In genomic region chr14:35355981-35356839, GRCh38 we compare ENCODE assay signal across 9 cellular contexts. TPM values are rescaled to one million over a fixed set of nuclear protein-coding genes. Genes with fewer than 3 reads are reported as not detected.
DNase-seq lines count a peak whose midpoint lies in the region; ATAC-seq and TF ChIP-seq lines count a peak whose summit lies in the region.
"Had no signal": no experiment of that assay in that cellular context is flagged by ENCODE, and none has a peak within 500 bp of the region (broad histone marks: within the 10 kb centered on the region; RNA-seq: fewer than 3 reads in every experiment).

No MANE protein-coding gene starts in this region.

- H3K9ac ChIP-seq in mucosa of rectum (ENCODE audit: low read depth in 1 of 2, low read length in 2 of 2), result peak overlapping the region; percentile 5 to 64

- no peaks in the 10 kb centered on the region for H3K9me3 Mint-ChIP-seq in activated naive CD4-positive, alpha-beta T cell treated with anti-CD3 and anti-CD28 coated beads, Interleukin-2, amount 50 U/mL, for 72 hours

- H3K9me3 ChIP-seq in mucosa of rectum (ENCODE audit: control insufficient read depth in 2 of 2, low read length in 2 of 2), result no peaks in the 10 kb centered on the region

- peaks cover 5 to 18% of the 10 kb centered on the region in 2 donors for H3K4me1 ChIP-seq in mucosa of rectum (ENCODE audit: control insufficient read depth in 2 of 2, insufficient read depth in 2 of 2, low read length in 2 of 2)

- peak; percentile 51 for ATAC-seq in HG02885 (IDR thresholded peaks at IDR 0.05; ENCODE audit: poor library complexity, unreplicated experiment)
- peak; percentile 86 to 87 for ATAC-seq in activated naive CD4-positive, alpha-beta T cell treated with anti-CD3 and anti-CD28 coated beads, Interleukin-2, amount 50 U/mL, for 72 hours
- no peak for ATAC-seq in GM19035 (IDR thresholded peaks at IDR 0.05; ENCODE audit: unreplicated experiment)
- ATAC-seq in GM18519 (IDR thresholded peaks at IDR 0.05; ENCODE audit: low FRiP score, unreplicated experiment), result no peak
- no peak for ATAC-seq in HG02588 (IDR thresholded peaks at IDR 0.05; ENCODE audit: unreplicated experiment)

- no peak for TF ChIP-seq CTCF in coronary artery (IDR thresholded peaks at IDR 0.05)

- H3K27me3 ChIP-seq in mucosa of rectum (ENCODE audit: control insufficient read depth in 2 of 2, insufficient read depth in 2 of 2, low read length in 2 of 2), result no peaks in the 10 kb centered on the region

- DNase-seq in COLO829 (ENCODE audit: low spot score), result peak; percentile 26
- peak; percentile 37 to 65 for DNase-seq in activated naive CD4-positive, alpha-beta T cell treated with anti-CD3 and anti-CD28 coated beads, Interleukin-2, amount 50 U/mL, for 72 hours (ENCODE audit: low spot score in 2 of 2)
- no peak for DNase-seq in coronary artery (ENCODE audit: low spot score)
- DNase-seq: NCI-H510A treated with DMSO at 0.1 percent for 48 hours had no signal

- H3K36me3 Mint-ChIP-seq in activated naive CD4-positive, alpha-beta T cell treated with anti-CD3 and anti-CD28 coated beads, Interleukin-2, amount 50 U/mL, for 72 hours, result no peaks in the 10 kb centered on the region

- H3K4me3 ChIP-seq in mucosa of rectum (ENCODE audit: low read length in 2 of 2) (peak overlapping the region in 1 of 2 donors; percentile 9), coronary artery (no peak overlapping the region)

- peak overlapping the region; percentile 73 to 86 for H3K27ac Mint-ChIP-seq in activated naive CD4-positive, alpha-beta T cell treated with anti-CD3 and anti-CD28 coated beads, Interleukin-2, amount 50 U/mL, for 72 hours

- H3K36me3 ChIP-seq in mucosa of rectum (ENCODE audit: control insufficient read depth in 2 of 2, insufficient read depth in 2 of 2, low read length in 2 of 2), result no peaks in the 10 kb centered on the region

- H3K27ac ChIP-seq in mucosa of rectum (ENCODE audit: low read depth in 2 of 2, low read length in 2 of 2), result peak overlapping the region; percentile 92 to 94
- H3K27ac ChIP-seq in coronary artery, result peak overlapping the region in 1 of 2 donors; percentile 9

RNA-seq across cellular contexts. Expression of gene NFKBIA, which starts 48.3 kb away (rescaled TPM):
- total RNA-seq in activated naive CD4-positive, alpha-beta T cell treated with anti-CD3 and anti-CD28 coated beads, Interleukin-2, amount 50 U/mL, for 72 hours, result 100 to 1,000 TPM; 150 to 303 TPM

Comparison
In these comparisons a context has a peak if more than half of its experiments do, and no peak if none do; other contexts are left out.
1. ATAC-seq: peak in HG02885 (single experiment) and activated naive CD4-positive, alpha-beta T cell treated with anti-CD3 and anti-CD28 coated beads, Interleukin-2, amount 50 U/mL, for 72 hours (2 of 2); none in GM19035 (single experiment), GM18519 (single experiment) and HG02588 (single experiment).